Comparison of ENCODE assay signal across 22 cellular contexts in the genomic region with DNA sequence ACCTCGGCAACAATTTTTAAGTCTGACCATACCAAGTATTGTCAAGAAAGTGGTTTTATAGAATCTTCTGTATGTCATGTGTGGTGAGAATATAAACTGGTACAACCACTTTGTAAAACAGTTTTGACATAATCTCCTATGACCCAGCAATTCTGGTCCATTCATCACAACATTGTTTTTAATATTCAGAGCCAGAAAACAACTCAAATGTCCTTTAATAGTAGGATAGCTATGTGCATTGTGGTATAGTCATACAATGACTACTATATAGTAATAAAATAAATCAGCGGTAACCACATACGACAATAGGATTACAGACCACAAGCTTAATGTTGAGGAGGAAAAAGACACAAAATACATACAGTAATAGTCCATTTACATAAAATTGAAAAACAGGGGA.
"Had no signal": no experiment of that assay in that cellular context is flagged by ENCODE, and none has a peak within 500 bp of the region (broad histone marks: within the 10 kb centered on the region; RNA-seq: fewer than 3 reads in every experiment).

No MANE protein-coding gene starts in this region.

- H3K36me3 Mint-ChIP-seq: activated naive CD8-positive, alpha-beta T cell had no signal

- H3K4me3 ChIP-seq: body of pancreas, cardiac muscle cell, K562 had no signal

- H3K27ac ChIP-seq: body of pancreas, cardiac muscle cell had no signal

- H3K27ac Mint-ChIP-seq: activated CD4-positive, alpha-beta T cell treated with anti-CD3 and anti-CD28 coated beads, Interleukin-2, amount 10 ng/mL, durations not matched to agents 24 days and 14 days; activated naive CD4-positive, alpha-beta T cell treated with anti-CD3 and anti-CD28 coated beads for 36 hours; activated naive CD8-positive, alpha-beta T cell; activated T-helper 17 cell treated with anti-CD3 and anti-CD28 coated beads, Interleukin-2, amount 50 U/mL, for 72 hours; T-helper 17 cell had no signal

- H3K9me3 ChIP-seq: body of pancreas had no signal

- H3K36me3 ChIP-seq: cardiac muscle cell had no signal

- H3K4me3 Mint-ChIP-seq: activated CD4-positive, alpha-beta T cell treated with anti-CD3 and anti-CD28 coated beads, Interleukin-2, amount 10 ng/mL, durations not matched to agents 24 days and 14 days; activated naive CD4-positive, alpha-beta T cell treated with anti-CD3 and anti-CD28 coated beads for 36 hours; activated naive CD8-positive, alpha-beta T cell; activated T-helper 17 cell treated with anti-CD3 and anti-CD28 coated beads, Interleukin-2, amount 50 U/mL, for 72 hours; T-helper 17 cell; WTC11 had no signal

- H3K27me3 ChIP-seq: body of pancreas, cardiac muscle cell had no signal

- ATAC-seq: activated T-helper 17 cell treated with anti-CD3 and anti-CD28 coated beads, Interleukin-2, amount 50 U/mL, for 72 hours; body of pancreas; K562; T-helper 17 cell had no signal

- H3K9me3 Mint-ChIP-seq: activated CD4-positive, alpha-beta T cell treated with anti-CD3 and anti-CD28 coated beads, Interleukin-2, amount 10 ng/mL, durations not matched to agents 24 days and 14 days; activated naive CD4-positive, alpha-beta T cell treated with anti-CD3 and anti-CD28 coated beads for 36 hours; activated T-helper 17 cell treated with anti-CD3 and anti-CD28 coated beads, Interleukin-2, amount 50 U/mL, for 72 hours had no signal

- DNase-seq: activated CD4-positive, alpha-beta T cell treated with anti-CD3 and anti-CD28 coated beads, Interleukin-2, amount 10 ng/mL, durations not matched to agents 24 days and 14 days; activated CD4-positive, alpha-beta T cell treated with anti-CD3 and anti-CD28 coated beads, Interleukin-2, amount 50 U/mL, for 48 hours; activated CD4-positive, CD25-positive, alpha-beta regulatory T cell treated with anti-CD3 and anti-CD28 coated beads, Interleukin-2, amount 50 U/mL, for 72 hours; activated gamma-delta T cell; activated naive CD4-positive, alpha-beta T cell treated with anti-CD3 and anti-CD28 coated beads for 36 hours; activated T-cell treated with anti-CD3 and anti-CD28 coated beads, Interleukin-2, amount 50 U/mL, for 48 hours; aorta; body of pancreas; Karpas-422; NCI-H1105 treated with DMSO at 0.1 percent for 48 hours; NCI-H1436 treated with DMSO at 0.1 percent for 48 hours; NCI-H187; NCI-H446; NCI-H524; SIG-M5; T-helper 17 cell; T-helper 9 cell had no signal

- H3K4me1 Mint-ChIP-seq: activated CD4-positive, alpha-beta T cell treated with anti-CD3 and anti-CD28 coated beads, Interleukin-2, amount 10 ng/mL, durations not matched to agents 24 days and 14 days; activated T-helper 17 cell treated with anti-CD3 and anti-CD28 coated beads, Interleukin-2, amount 50 U/mL, for 72 hours; T-helper 17 cell had no signal

- FAIRE-seq: K562 had no signal
